ENCODE assay signal across 31 cellular contexts in genomic region chr3:117989982-117990381, GRCh38.
"Had no signal": no experiment of that assay in that cellular context is flagged by ENCODE, and none has a peak within 500 bp of the region (broad histone marks: within the 10 kb centered on the region; RNA-seq: fewer than 3 reads in every experiment).

No MANE protein-coding gene starts in this region.

- H3K27me3 ChIP-seq: brain microvascular endothelial cell had no signal

- DNase-seq: activated CD4-positive, alpha-beta memory T cell treated with anti-CD3 and anti-CD28 coated beads for 36 hours; activated CD4-positive, alpha-beta T cell treated with anti-CD3 and anti-CD28 coated beads for 36 hours; activated CD4-positive, alpha-beta T cell treated with anti-CD3 and anti-CD28 coated beads, Interleukin-2, amount 10 ng/mL, durations not matched to agents 24 days and 14 days; activated CD4-positive, CD25-positive, alpha-beta regulatory T cell; activated CD4-positive, CD25-positive, alpha-beta regulatory T cell treated with anti-CD3 and anti-CD28 coated beads, Interleukin-2, amount 50 U/mL, for 72 hours; activated CD8-positive, alpha-beta memory T cell treated with anti-CD3 and anti-CD28 coated beads, Interleukin-2, amount 10 ng/mL, durations not matched to agents 7 days and 5 days; activated CD8-positive, alpha-beta memory T cell treated with anti-CD3 and anti-CD28 coated beads, Interleukin-2, amount 50 U/mL, for 4 hours; activated CD8-positive, alpha-beta T cell treated with anti-CD3 and anti-CD28 coated beads, Interleukin-2, amount 10 ng/mL, durations not matched to agents 7 days and 5 days; activated gamma-delta T cell; activated naive CD4-positive, alpha-beta T cell; activated naive CD4-positive, alpha-beta T cell treated with anti-CD3 and anti-CD28 coated beads, Interleukin-2, amount 10 ng/mL, durations not matched to agents 7 days and 5 days; activated naive CD8-positive, alpha-beta T cell treated with anti-CD3 and anti-CD28 coated beads, Interleukin-2, amount 10 ng/mL, durations not matched to agents 7 days and 5 days; activated T-cell treated with anti-CD3 and anti-CD28 coated beads, Interleukin-2, amount 50 U/mL, for 1 hour; activated T-cell treated with anti-CD3 and anti-CD28 coated beads, Interleukin-2, amount 50 U/mL, for 48 hours; amniotic stem cell; anterior cingulate cortex; brain microvascular endothelial cell; cortex of kidney; dermis blood vessel endothelial cell; effector CD4-positive, alpha-beta T cell; effector memory CD8-positive, alpha-beta T cell; foreskin fibroblast; head of caudate nucleus; hippocampal formation; T-helper 17 cell; T1000 had no signal

- H3K36me3 Mint-ChIP-seq: activated CD4-positive, alpha-beta memory T cell treated with anti-CD3 and anti-CD28 coated beads for 36 hours; activated CD8-positive, alpha-beta memory T cell treated with anti-CD3 and anti-CD28 coated beads, Interleukin-2, amount 10 ng/mL, durations not matched to agents 7 days and 5 days; activated naive CD4-positive, alpha-beta T cell treated with anti-CD3 and anti-CD28 coated beads, Interleukin-2, amount 10 ng/mL, durations not matched to agents 7 days and 5 days; activated naive CD4-positive, alpha-beta T cell treated with anti-CD3 and anti-CD28 coated beads, Interleukin-2, amount 50 U/mL, for 72 hours; activated naive CD8-positive, alpha-beta T cell treated with anti-CD3 and anti-CD28 coated beads, Interleukin-2, amount 10 ng/mL, durations not matched to agents 7 days and 5 days had no signal

- H3K27ac Mint-ChIP-seq: activated CD4-positive, alpha-beta memory T cell treated with anti-CD3 and anti-CD28 coated beads for 36 hours; activated CD4-positive, alpha-beta T cell treated with anti-CD3 and anti-CD28 coated beads for 36 hours; activated CD4-positive, alpha-beta T cell treated with anti-CD3 and anti-CD28 coated beads, Interleukin-2, amount 10 ng/mL, durations not matched to agents 24 days and 14 days; activated CD8-positive, alpha-beta memory T cell treated with anti-CD3 and anti-CD28 coated beads, Interleukin-2, amount 10 ng/mL, durations not matched to agents 7 days and 5 days; activated CD8-positive, alpha-beta T cell treated with anti-CD3 and anti-CD28 coated beads, Interleukin-2, amount 10 ng/mL, durations not matched to agents 7 days and 5 days; activated naive CD4-positive, alpha-beta T cell treated with anti-CD3 and anti-CD28 coated beads, Interleukin-2, amount 10 ng/mL, durations not matched to agents 7 days and 5 days; activated naive CD4-positive, alpha-beta T cell treated with anti-CD3 and anti-CD28 coated beads, Interleukin-2, amount 50 U/mL, for 72 hours; activated naive CD8-positive, alpha-beta T cell treated with anti-CD3 and anti-CD28 coated beads, Interleukin-2, amount 10 ng/mL, durations not matched to agents 7 days and 5 days; activated T-helper 1 cell treated with anti-CD3 and anti-CD28 coated beads, Interleukin-12 subunit alpha, Interleukin-12 subunit beta, Interleukin-2, Interleukin-4 antibody, amounts not matched to agents 30 ng/mL and 10 ng/mL and 1 ng/mL, durations not matched to agents 14 hours and 24 hours and 36 hours; activated T-helper 2 cell treated with anti-CD3 and anti-CD28 coated beads, Interferon-gamma antibody, Interleukin-2, Interleukin-4, amounts not matched to agents 10 μg/mL and 5 μg/mL and 100 μg/mL, durations not matched to agents 14 hours and 24 hours and 36 hours; effector memory CD8-positive, alpha-beta T cell; T-helper 17 cell; T-helper 2 cell treated with Interferon-gamma antibody and Interleukin-4, amounts not matched to agents 5 μg/mL and 100 μg/mL, for 36 hours had no signal

- ATAC-seq: activated CD4-positive, alpha-beta T cell treated with anti-CD3 and anti-CD28 coated beads for 36 hours; activated CD8-positive, alpha-beta memory T cell treated with anti-CD3 and anti-CD28 coated beads, Interleukin-2, amount 10 ng/mL, durations not matched to agents 7 days and 5 days; activated CD8-positive, alpha-beta T cell treated with anti-CD3 and anti-CD28 coated beads, Interleukin-2, amount 10 ng/mL, durations not matched to agents 7 days and 5 days; activated naive CD4-positive, alpha-beta T cell treated with anti-CD3 and anti-CD28 coated beads, Interleukin-2, amount 50 U/mL, for 72 hours; effector memory CD8-positive, alpha-beta T cell; esophagus mucosa; T-helper 17 cell had no signal

- H3K4me1 Mint-ChIP-seq: activated CD4-positive, alpha-beta T cell treated with anti-CD3 and anti-CD28 coated beads for 36 hours; activated CD4-positive, alpha-beta T cell treated with anti-CD3 and anti-CD28 coated beads, Interleukin-2, amount 10 ng/mL, durations not matched to agents 24 days and 14 days; activated CD8-positive, alpha-beta memory T cell treated with anti-CD3 and anti-CD28 coated beads, Interleukin-2, amount 10 ng/mL, durations not matched to agents 7 days and 5 days; activated naive CD4-positive, alpha-beta T cell treated with anti-CD3 and anti-CD28 coated beads, Interleukin-2, amount 10 ng/mL, durations not matched to agents 7 days and 5 days; activated naive CD8-positive, alpha-beta T cell treated with anti-CD3 and anti-CD28 coated beads, Interleukin-2, amount 10 ng/mL, durations not matched to agents 7 days and 5 days; T-helper 17 cell had no signal

- H3K27me3 Mint-ChIP-seq: activated CD4-positive, alpha-beta memory T cell treated with anti-CD3 and anti-CD28 coated beads for 36 hours; activated CD4-positive, alpha-beta T cell treated with anti-CD3 and anti-CD28 coated beads for 36 hours; activated CD4-positive, alpha-beta T cell treated with anti-CD3 and anti-CD28 coated beads, Interleukin-2, amount 10 ng/mL, durations not matched to agents 24 days and 14 days; activated CD8-positive, alpha-beta memory T cell treated with anti-CD3 and anti-CD28 coated beads, Interleukin-2, amount 10 ng/mL, durations not matched to agents 7 days and 5 days; activated naive CD4-positive, alpha-beta T cell treated with anti-CD3 and anti-CD28 coated beads, Interleukin-2, amount 10 ng/mL, durations not matched to agents 7 days and 5 days; activated naive CD8-positive, alpha-beta T cell treated with anti-CD3 and anti-CD28 coated beads, Interleukin-2, amount 10 ng/mL, durations not matched to agents 7 days and 5 days; effector memory CD8-positive, alpha-beta T cell; T-helper 17 cell had no signal

- H3K9me3 Mint-ChIP-seq: activated CD4-positive, alpha-beta memory T cell treated with anti-CD3 and anti-CD28 coated beads for 36 hours; activated CD4-positive, alpha-beta T cell treated with anti-CD3 and anti-CD28 coated beads, Interleukin-2, amount 10 ng/mL, durations not matched to agents 24 days and 14 days; activated naive CD4-positive, alpha-beta T cell treated with anti-CD3 and anti-CD28 coated beads, Interleukin-2, amount 10 ng/mL, durations not matched to agents 7 days and 5 days; activated naive CD8-positive, alpha-beta T cell treated with anti-CD3 and anti-CD28 coated beads, Interleukin-2, amount 10 ng/mL, durations not matched to agents 7 days and 5 days; activated T-helper 1 cell treated with anti-CD3 and anti-CD28 coated beads, Interleukin-12 subunit alpha, Interleukin-12 subunit beta, Interleukin-2, Interleukin-4 antibody, amounts not matched to agents 30 ng/mL and 10 ng/mL and 1 ng/mL, durations not matched to agents 14 hours and 24 hours and 36 hours; activated T-helper 2 cell treated with anti-CD3 and anti-CD28 coated beads, Interferon-gamma antibody, Interleukin-2, Interleukin-4, amounts not matched to agents 10 μg/mL and 5 μg/mL and 100 μg/mL, durations not matched to agents 14 hours and 24 hours and 36 hours; T-helper 2 cell treated with Interferon-gamma antibody and Interleukin-4, amounts not matched to agents 5 μg/mL and 100 μg/mL, for 36 hours had no signal

- H3K4me3 Mint-ChIP-seq: activated CD4-positive, alpha-beta memory T cell treated with anti-CD3 and anti-CD28 coated beads for 36 hours; activated CD4-positive, alpha-beta T cell treated with anti-CD3 and anti-CD28 coated beads for 36 hours; activated CD4-positive, alpha-beta T cell treated with anti-CD3 and anti-CD28 coated beads, Interleukin-2, amount 10 ng/mL, durations not matched to agents 24 days and 14 days; activated CD8-positive, alpha-beta memory T cell treated with anti-CD3 and anti-CD28 coated beads, Interleukin-2, amount 10 ng/mL, durations not matched to agents 7 days and 5 days; activated CD8-positive, alpha-beta T cell treated with anti-CD3 and anti-CD28 coated beads, Interleukin-2, amount 10 ng/mL, durations not matched to agents 7 days and 5 days; activated naive CD4-positive, alpha-beta T cell treated with anti-CD3 and anti-CD28 coated beads, Interleukin-2, amount 10 ng/mL, durations not matched to agents 7 days and 5 days; activated naive CD8-positive, alpha-beta T cell treated with anti-CD3 and anti-CD28 coated beads, Interleukin-2, amount 10 ng/mL, durations not matched to agents 7 days and 5 days; activated T-helper 1 cell treated with anti-CD3 and anti-CD28 coated beads, Interleukin-12 subunit alpha, Interleukin-12 subunit beta, Interleukin-2, Interleukin-4 antibody, amounts not matched to agents 30 ng/mL and 10 ng/mL and 1 ng/mL, durations not matched to agents 14 hours and 24 hours and 36 hours; effector memory CD8-positive, alpha-beta T cell; T-helper 17 cell; T-helper 2 cell treated with Interferon-gamma antibody and Interleukin-4, amounts not matched to agents 5 μg/mL and 100 μg/mL, for 36 hours had no signal

- H3K36me3 ChIP-seq: brain microvascular endothelial cell had no signal

- H3K27ac ChIP-seq: brain microvascular endothelial cell had no signal
